Comparison of ENCODE assay signal across 1 cellular context in genomic region chr19:45423589-45424190, GRCh38.
A peak's percentile ranks its signal among the peaks of the same experiment; 100 is the strongest.
TF ChIP-seq lines count a peak whose summit lies in the region.

ERCC1 (minus strand) TSS chr19:45423917; CDS start chr19:45423374, 543 bp downstream.

TF ChIP-seq in HepG2, 621 proteins besides CTCF, POLR2A, EP300 and RAD21 (continued from another document and continues in another):
- peak; percentile 93 for TF ChIP-seq MYC (CRISPR knock-in tag; IDR thresholded peaks at IDR 0.05; ENCODE audit: borderline replicate concordance)
- no peak for TF ChIP-seq RFXANK (CRISPR knock-in tag; IDR thresholded peaks at IDR 0.05)
- TF ChIP-seq SMYD3 (CRISPR knock-in tag; IDR thresholded peaks at IDR 0.05) = 0 out of 2 replicates have a peak, but pooled peaks have one; percentile 50
- TF ChIP-seq ZNF605 (CRISPR knock-in tag; IDR thresholded peaks at IDR 0.05) = peak; percentile 95
- TF ChIP-seq ZNF260 (CRISPR knock-in tag; IDR thresholded peaks at IDR 0.05; ENCODE audit: borderline replicate concordance, low read depth) = no peak
- no peak for TF ChIP-seq ZNF367 (CRISPR knock-in tag; IDR thresholded peaks at IDR 0.05; ENCODE audit: borderline replicate concordance)
- no peak for TF ChIP-seq WIZ (CRISPR knock-in tag; IDR thresholded peaks at IDR 0.05)
- TF ChIP-seq ZBTB2 (CRISPR knock-in tag; IDR thresholded peaks at IDR 0.05; ENCODE audit: low read depth) = peak; percentile 89
- TF ChIP-seq GFI1 (CRISPR knock-in tag; IDR thresholded peaks at IDR 0.05; ENCODE audit: borderline replicate concordance) = 0 out of 2 replicates have a peak, but pooled peaks have one; percentile 66
- peak; percentile 63; the same call in 1 of the 2 replicates for TF ChIP-seq ZNF143 (CRISPR knock-in tag; IDR thresholded peaks at IDR 0.05)
- TF ChIP-seq, protein P1, sequence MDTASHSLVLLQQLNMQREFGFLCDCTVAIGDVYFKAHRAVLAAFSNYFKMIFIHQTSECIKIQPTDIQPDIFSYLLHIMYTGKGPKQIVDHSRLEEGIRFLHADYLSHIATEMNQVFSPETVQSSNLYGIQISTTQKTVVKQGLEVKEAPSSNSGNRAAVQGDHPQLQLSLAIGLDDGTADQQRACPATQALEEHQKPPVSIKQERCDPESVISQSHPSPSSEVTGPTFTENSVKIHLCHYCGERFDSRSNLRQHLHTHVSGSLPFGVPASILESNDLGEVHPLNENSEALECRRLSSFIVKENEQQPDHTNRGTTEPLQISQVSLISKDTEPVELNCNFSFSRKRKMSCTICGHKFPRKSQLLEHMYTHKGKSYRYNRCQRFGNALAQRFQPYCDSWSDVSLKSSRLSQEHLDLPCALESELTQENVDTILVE (CRISPR knock-in tag; IDR thresholded peaks at IDR 0.05) = peak; percentile 89
- peak; percentile 93 for TF ChIP-seq YEATS4 (CRISPR knock-in tag; IDR thresholded peaks at IDR 0.05; ENCODE audit: borderline replicate concordance)
- TF ChIP-seq MEF2D (CRISPR knock-in tag; IDR thresholded peaks at IDR 0.05) = peak; percentile 80; the same call in 1 of the 2 replicates
- TF ChIP-seq HINFP (CRISPR knock-in tag; IDR thresholded peaks at IDR 0.05; ENCODE audit: low read depth) = peak; percentile 82
- TF ChIP-seq MIER3 (CRISPR knock-in tag; IDR thresholded peaks at IDR 0.05; ENCODE audit: borderline replicate concordance) = no peak
- no peak for TF ChIP-seq GTF3A (CRISPR knock-in tag; conservative IDR thresholded peaks at IDR 0.05)
- TF ChIP-seq GABPA (IDR thresholded peaks at IDR 0.05; ENCODE audit: low read depth, low read length) = peak; percentile 77
- peak; percentile 95 for TF ChIP-seq GABPA (CRISPR knock-in tag; IDR thresholded peaks at IDR 0.05; ENCODE audit: low read depth)
- TF ChIP-seq PAWR (CRISPR knock-in tag; IDR thresholded peaks at IDR 0.05; ENCODE audit: borderline replicate concordance) = no peak
- TF ChIP-seq ZNF556 (CRISPR knock-in tag; IDR thresholded peaks at IDR 0.05; ENCODE audit: borderline replicate concordance) = peak; percentile 29; the same call in 1 of the 2 replicates
- TF ChIP-seq, protein P2, sequence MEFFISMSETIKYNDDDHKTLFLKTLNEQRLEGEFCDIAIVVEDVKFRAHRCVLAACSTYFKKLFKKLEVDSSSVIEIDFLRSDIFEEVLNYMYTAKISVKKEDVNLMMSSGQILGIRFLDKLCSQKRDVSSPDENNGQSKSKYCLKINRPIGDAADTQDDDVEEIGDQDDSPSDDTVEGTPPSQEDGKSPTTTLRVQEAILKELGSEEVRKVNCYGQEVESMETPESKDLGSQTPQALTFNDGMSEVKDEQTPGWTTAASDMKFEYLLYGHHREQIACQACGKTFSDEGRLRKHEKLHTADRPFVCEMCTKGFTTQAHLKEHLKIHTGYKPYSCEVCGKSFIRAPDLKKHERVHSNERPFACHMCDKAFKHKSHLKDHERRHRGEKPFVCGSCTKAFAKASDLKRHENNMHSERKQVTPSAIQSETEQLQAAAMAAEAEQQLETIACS (CRISPR knock-in tag; IDR thresholded peaks at IDR 0.05) = no peak
- TF ChIP-seq CCDC6 (CRISPR knock-in tag; IDR thresholded peaks at IDR 0.05) = peak; percentile 67; the same call in 1 of the 2 replicates
- TF ChIP-seq NR1H2 (CRISPR knock-in tag; IDR thresholded peaks at IDR 0.05; ENCODE audit: borderline replicate concordance, low read depth) = no peak
- TF ChIP-seq, protein P3, sequence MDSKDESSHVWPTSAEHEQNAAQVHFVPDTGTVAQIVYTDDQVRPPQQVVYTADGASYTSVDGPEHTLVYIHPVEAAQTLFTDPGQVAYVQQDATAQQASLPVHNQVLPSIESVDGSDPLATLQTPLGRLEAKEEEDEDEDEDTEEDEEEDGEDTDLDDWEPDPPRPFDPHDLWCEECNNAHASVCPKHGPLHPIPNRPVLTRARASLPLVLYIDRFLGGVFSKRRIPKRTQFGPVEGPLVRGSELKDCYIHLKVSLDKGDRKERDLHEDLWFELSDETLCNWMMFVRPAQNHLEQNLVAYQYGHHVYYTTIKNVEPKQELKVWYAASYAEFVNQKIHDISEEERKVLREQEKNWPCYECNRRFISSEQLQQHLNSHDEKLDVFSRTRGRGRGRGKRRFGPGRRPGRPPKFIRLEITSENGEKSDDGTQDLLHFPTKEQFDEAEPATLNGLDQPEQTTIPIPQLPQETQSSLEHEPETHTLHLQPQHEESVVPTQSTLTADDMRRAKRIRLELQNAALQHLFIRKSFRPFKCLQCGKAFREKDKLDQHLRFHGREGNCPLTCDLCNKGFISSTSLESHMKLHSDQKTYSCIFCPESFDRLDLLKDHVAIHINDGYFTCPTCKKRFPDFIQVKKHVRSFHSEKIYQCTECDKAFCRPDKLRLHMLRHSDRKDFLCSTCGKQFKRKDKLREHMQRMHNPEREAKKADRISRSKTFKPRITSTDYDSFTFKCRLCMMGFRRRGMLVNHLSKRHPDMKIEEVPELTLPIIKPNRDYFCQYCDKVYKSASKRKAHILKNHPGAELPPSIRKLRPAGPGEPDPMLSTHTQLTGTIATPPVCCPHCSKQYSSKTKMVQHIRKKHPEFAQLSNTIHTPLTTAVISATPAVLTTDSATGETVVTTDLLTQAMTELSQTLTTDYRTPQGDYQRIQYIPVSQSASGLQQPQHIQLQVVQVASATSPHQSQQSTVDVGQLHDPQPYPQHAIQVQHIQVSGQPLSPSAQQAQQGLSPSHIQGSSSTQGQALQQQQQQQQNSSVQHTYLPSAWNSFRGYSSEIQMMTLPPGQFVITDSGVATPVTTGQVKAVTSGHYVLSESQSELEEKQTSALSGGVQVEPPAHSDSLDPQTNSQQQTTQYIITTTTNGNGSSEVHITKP (CRISPR knock-in tag; IDR thresholded peaks at IDR 0.05; ENCODE audit: low read depth) = peak; percentile 74
- TF ChIP-seq, protein P4, sequence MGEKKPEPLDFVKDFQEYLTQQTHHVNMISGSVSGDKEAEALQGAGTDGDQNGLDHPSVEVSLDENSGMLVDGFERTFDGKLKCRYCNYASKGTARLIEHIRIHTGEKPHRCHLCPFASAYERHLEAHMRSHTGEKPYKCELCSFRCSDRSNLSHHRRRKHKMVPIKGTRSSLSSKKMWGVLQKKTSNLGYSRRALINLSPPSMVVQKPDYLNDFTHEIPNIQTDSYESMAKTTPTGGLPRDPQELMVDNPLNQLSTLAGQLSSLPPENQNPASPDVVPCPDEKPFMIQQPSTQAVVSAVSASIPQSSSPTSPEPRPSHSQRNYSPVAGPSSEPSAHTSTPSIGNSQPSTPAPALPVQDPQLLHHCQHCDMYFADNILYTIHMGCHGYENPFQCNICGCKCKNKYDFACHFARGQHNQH (CRISPR knock-in tag; IDR thresholded peaks at IDR 0.05) = peak; percentile 70
- TF ChIP-seq ZNF782 (CRISPR knock-in tag; IDR thresholded peaks at IDR 0.05; ENCODE audit: borderline replicate concordance) = no peak
- peak; percentile 91 for TF ChIP-seq ZNF335 (CRISPR knock-in tag; IDR thresholded peaks at IDR 0.05)
- TF ChIP-seq ZNF136 (CRISPR knock-in tag; IDR thresholded peaks at IDR 0.05; ENCODE audit: low read depth) = peak; percentile 50; the same call in 1 of the 2 replicates
- TF ChIP-seq ZNF749 (CRISPR knock-in tag; IDR thresholded peaks at IDR 0.05; ENCODE audit: borderline replicate concordance) = no peak; the same call in 1 of the 2 replicates
- TF ChIP-seq TP53 (CRISPR knock-in tag; conservative IDR thresholded peaks at IDR 0.05) = no peak; the same call in 1 of the 2 replicates
- 0 out of 2 replicates have a peak, but pooled peaks have one; percentile 38 for TF ChIP-seq RARG (CRISPR knock-in tag; IDR thresholded peaks at IDR 0.05; ENCODE audit: low read depth)
- TF ChIP-seq DBP (CRISPR knock-in tag; IDR thresholded peaks at IDR 0.05; ENCODE audit: not compliant biosample characterization) = no peak
- peak; percentile 77 for TF ChIP-seq RXRB (CRISPR knock-in tag; IDR thresholded peaks at IDR 0.05; ENCODE audit: borderline replicate concordance)
- no peak for TF ChIP-seq NONO (IDR thresholded peaks at IDR 0.05)
- TF ChIP-seq NONO (CRISPR knock-in tag; conservative IDR thresholded peaks at IDR 0.05) = peak; percentile 84
- TF ChIP-seq ZNF138 (CRISPR knock-in tag; IDR thresholded peaks at IDR 0.05; ENCODE audit: low read depth) = 0 out of 2 replicates have a peak, but pooled peaks have one; percentile 29
- TF ChIP-seq, protein P5, sequence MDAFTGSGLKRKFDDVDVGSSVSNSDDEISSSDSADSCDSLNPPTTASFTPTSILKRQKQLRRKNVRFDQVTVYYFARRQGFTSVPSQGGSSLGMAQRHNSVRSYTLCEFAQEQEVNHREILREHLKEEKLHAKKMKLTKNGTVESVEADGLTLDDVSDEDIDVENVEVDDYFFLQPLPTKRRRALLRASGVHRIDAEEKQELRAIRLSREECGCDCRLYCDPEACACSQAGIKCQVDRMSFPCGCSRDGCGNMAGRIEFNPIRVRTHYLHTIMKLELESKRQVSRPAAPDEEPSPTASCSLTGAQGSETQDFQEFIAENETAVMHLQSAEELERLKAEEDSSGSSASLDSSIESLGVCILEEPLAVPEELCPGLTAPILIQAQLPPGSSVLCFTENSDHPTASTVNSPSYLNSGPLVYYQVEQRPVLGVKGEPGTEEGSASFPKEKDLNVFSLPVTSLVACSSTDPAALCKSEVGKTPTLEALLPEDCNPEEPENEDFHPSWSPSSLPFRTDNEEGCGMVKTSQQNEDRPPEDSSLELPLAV (CRISPR knock-in tag; conservative IDR thresholded peaks at IDR 0.05; ENCODE audit: low read depth) = no peak
- peak; percentile 95 for TF ChIP-seq SP4 (CRISPR knock-in tag; IDR thresholded peaks at IDR 0.05)
- no peak for TF ChIP-seq ZBTB46 (CRISPR knock-in tag; IDR thresholded peaks at IDR 0.05; ENCODE audit: borderline replicate concordance)
- no peak for TF ChIP-seq TBX3 (IDR thresholded peaks at IDR 0.05; ENCODE audit: borderline replicate concordance)
